ENCODE assay signal across 21 cellular contexts in genomic region chr11:69220581-69221051, GRCh38.
DNase-seq lines count a peak whose midpoint lies in the region; ATAC-seq, FAIRE-seq and TF ChIP-seq lines count a peak whose summit lies in the region.
"Had no signal": no experiment of that assay in that cellular context is flagged by ENCODE, and none has a peak within 500 bp of the region (broad histone marks: within the 10 kb centered on the region; RNA-seq: fewer than 3 reads in every experiment).

No MANE protein-coding gene starts in this region.

- H3K4me1 Mint-ChIP-seq in Calu3 (ENCODE audit: low read depth, unreplicated experiment) = peaks cover 7% of the 10 kb centered on the region
- H3K4me1 Mint-ChIP-seq: memory B cell, nephron had no signal

- no peak overlapping the region for H3K4me3 Mint-ChIP-seq in Calu3 (ENCODE audit: low read depth, unreplicated experiment)
- H3K4me3 Mint-ChIP-seq: activated CD4-positive, alpha-beta T cell treated with anti-CD3 and anti-CD28 coated beads, Interleukin-2, amount 10 ng/mL, durations not matched to agents 24 days and 14 days; CD8-positive, alpha-beta T cell; dendritic cell treated with granulocyte-macrophage colony-stimulating factor and Interleukin-4, amounts not matched to agents 40 ng/mL and 50 ng/mL, for 4 days; memory B cell; nephron; stimulated activated naive CD8-positive, alpha-beta T cell treated with anti-CD3 and anti-CD28 coated beads, Interleukin-15, Interleukin-2, amounts not matched to agents 100 ng/mL and 50 ng/mL, for 24 hours had no signal

- POLR2A ChIA-PET in HepG2 (lab: Yijun Ruan, JAX) = no interaction called here

- no peaks in the 10 kb centered on the region for H4K20me1 ChIP-seq in HepG2 (ENCODE audit: insufficient read depth, low read length)

- DNase-seq in right lobe of liver (peak in 2 of 3 donors; percentile 39), HepG2 (ENCODE audit: low spot score) (no peak), omental fat pad (ENCODE audit: low spot score) (peak; percentile 15), Calu3 (no peak), D341Med (ENCODE audit: low spot score) (no peak), NCI-H446 (lab: John Stamatoyannopoulos, UW) (no peak), kidney glomerular epithelial cell (lab: John Stamatoyannopoulos, UW) (no peak)
- DNase-seq: activated CD4-positive, alpha-beta T cell treated with anti-CD3 and anti-CD28 coated beads, Interleukin-2, amount 10 ng/mL, durations not matched to agents 24 days and 14 days; DMS79 treated with DMSO at 0.1 percent for 48 hours; NCI-H1930; NCI-H446 treated with DMSO at 0.1 percent for 48 hours; RPMI8226 had no signal

- no peak overlapping the region for H3K9ac ChIP-seq in HepG2 (ENCODE audit: insufficient read depth, low read depth, low read length)

- WGBS in right lobe of liver (ENCODE audit: insufficient coverage, low coverage, low lambda C conversion rate, missing lambda C conversion rate) = 60% methylated on average over 1 of the region's 13 CpGs
- WGBS in HepG2 (ENCODE audit: low lambda C conversion rate) = 50% methylated on average over 4 of the region's 13 CpGs
- 50 to 65% methylated on average over 13 of the region's 13 CpGs for WGBS in esophagus, 2 donors

- ATAC-seq in right lobe of liver (no peak), HepG2 (no peak), omental fat pad (ENCODE audit: low FRiP score) (no peak)
- ATAC-seq: activated naive CD4-positive, alpha-beta T cell treated with anti-CD3 and anti-CD28 coated beads, Interleukin-2, amount 50 U/mL, for 72 hours; CD8-positive, alpha-beta T cell had no signal

- no peaks in the 10 kb centered on the region for H3K9me3 ChIP-seq in right lobe of liver
- no peaks in the 10 kb centered on the region for H3K9me3 ChIP-seq in HepG2 (ENCODE audit: low read length)
- H3K9me3 ChIP-seq in esophagus (ENCODE audit: control insufficient read depth in 2 of 2, insufficient read depth in 1 of 2, low read depth in 1 of 2, low read length in 1 of 2) = no peaks in the 10 kb centered on the region
- H3K9me3 ChIP-seq: esophagus muscularis mucosa, HAP-1 had no signal

- in situ Hi-C loops in HepG2 (cut with HindIII; ENCODE audit: extremely low pct_ligation_motif_present, low pct_unique_long_range_greater_than_20kb) = no loop called here

- no TSS peak for BruUV-seq in HepG2 (replicated peaks; lab: Mats Ljungman, UMichigan)
- BruUV-seq in Calu3 (replicated peaks; lab: Mats Ljungman, UMichigan) = no TSS peak

- no peak overlapping the region for H3K27ac Mint-ChIP-seq in Calu3 (ENCODE audit: unreplicated experiment)
- H3K27ac Mint-ChIP-seq: activated CD4-positive, alpha-beta T cell treated with anti-CD3 and anti-CD28 coated beads, Interleukin-2, amount 10 ng/mL, durations not matched to agents 24 days and 14 days; activated naive CD4-positive, alpha-beta T cell treated with anti-CD3 and anti-CD28 coated beads, Interleukin-2, amount 50 U/mL, for 72 hours; CD8-positive, alpha-beta T cell; dendritic cell treated with granulocyte-macrophage colony-stimulating factor and Interleukin-4, amounts not matched to agents 40 ng/mL and 50 ng/mL, for 4 days; memory B cell; nephron; stimulated activated naive CD8-positive, alpha-beta T cell treated with anti-CD3 and anti-CD28 coated beads, Interleukin-15, Interleukin-2, amounts not matched to agents 100 ng/mL and 50 ng/mL, for 24 hours had no signal

- intact Hi-C loops in right lobe of liver (cut with DNase I) (no loop called here), HepG2 (cut with micrococcal nuclease; ENCODE audit: unreplicated experiment) (no loop called here), Calu3 (cut with micrococcal nuclease; ENCODE audit: unreplicated experiment) (no loop called here)

- CTCF ChIA-PET in HepG2 (lab: Yijun Ruan, JAX; ENCODE audit: low intra/inter-chr PET ratio, low total read pairs) = no interaction called here
- CTCF ChIA-PET in Calu3 (lab: Charles Lee) = interaction anchor here (0.6 kb wide), 1 partner anchor 447 kb away, joined by 4 read pairs; no protein-coding TSS in a partner anchor

- H2AFZ ChIP-seq in HepG2 (ENCODE audit: low read length) = no peak overlapping the region

- H3K27me3 ChIP-seq in right lobe of liver (no peaks in the 10 kb centered on the region), HepG2 (ENCODE audit: control insufficient read depth in 1 of 2, insufficient read depth in 2 of 2, low read length in 2 of 2) (peaks cover 3 to 30% of the 10 kb centered on the region in 2 experiments; a peak in 4 of 5 replicates), esophagus (ENCODE audit: control insufficient read depth in 1 of 2, insufficient read depth in 2 of 2, low read length in 2 of 2) (no peaks in the 10 kb centered on the region)

- no peak overlapping the region for H3K4me3 ChIP-seq in right lobe of liver
- H3K4me3 ChIP-seq in HepG2 (replicated peaks in 1 of 3; ENCODE audit: insufficient read depth in 1 of 3, low read depth in 2 of 3, low read length in 3 of 3) = no peak overlapping the region
- H3K4me3 ChIP-seq in esophagus (ENCODE audit: low read depth in 1 of 2, low read length in 2 of 2) = no peak overlapping the region
- H3K4me3 ChIP-seq: esophagus muscularis mucosa, HAP-1 had no signal

- H3K36me3 ChIP-seq in right lobe of liver (no peaks in the 10 kb centered on the region), HepG2 (replicated peaks in 1 of 2; ENCODE audit: control insufficient read depth in 1 of 2, insufficient read depth in 2 of 2, low read length in 2 of 2) (no peaks in the 10 kb centered on the region), esophagus (ENCODE audit: control insufficient read depth in 2 of 2, insufficient read depth in 2 of 2, low read length in 1 of 2) (no peaks in the 10 kb centered on the region)
- H3K36me3 ChIP-seq: esophagus muscularis mucosa, HAP-1 had no signal

- H3K79me2 ChIP-seq in HepG2 (ENCODE audit: insufficient read depth, low read length) = no peaks in the 10 kb centered on the region

- TF ChIP-seq CTCF in right lobe of liver (IDR thresholded peaks at IDR 0.05) (no peak), HepG2 (CRISPR knock-in tag; IDR thresholded peaks at IDR 0.05) (no peak), omental fat pad (IDR thresholded peaks at IDR 0.05) (no peak), Calu3 (IDR thresholded peaks at IDR 0.05; ENCODE audit: unreplicated experiment) (no peak)

- H3K4me2 ChIP-seq in HepG2 (ENCODE audit: low read depth, low read length) = no peak overlapping the region

- no peak for TF ChIP-seq RAD21 in HepG2 (CRISPR knock-in tag; IDR thresholded peaks at IDR 0.05)

- H3K27ac ChIP-seq in right lobe of liver = no peak overlapping the region
- H3K27ac ChIP-seq in HepG2 (ENCODE audit: extremely low read length, insufficient read depth, low read length) = no peak overlapping the region
- peak overlapping the region; percentile 50 to 59 for H3K27ac ChIP-seq in esophagus (ENCODE audit: low read depth in 2 of 2, low read length in 1 of 2)
- H3K27ac ChIP-seq: esophagus muscularis mucosa had no signal

- no peaks in the 10 kb centered on the region for H3K36me3 Mint-ChIP-seq in Calu3 (ENCODE audit: insufficient read depth, unreplicated experiment)
- H3K36me3 Mint-ChIP-seq: activated naive CD4-positive, alpha-beta T cell treated with anti-CD3 and anti-CD28 coated beads, Interleukin-2, amount 50 U/mL, for 72 hours; CD8-positive, alpha-beta T cell; memory B cell had no signal

- TF ChIP-seq POLR2A in right lobe of liver (IDR thresholded peaks at IDR 0.05) (no peak), HepG2 (IDR thresholded peaks at IDR 0.05; ENCODE audit: insufficient read depth in 1 of 2, low read depth in 2 of 2, low read length in 2 of 2) (no peak)

- TF ChIP-seq EP300 in HepG2 (IDR thresholded peaks at IDR 0.05; ENCODE audit: low read depth in 2 of 2, low read length in 2 of 2) (no peak), HepG2 (CRISPR knock-in tag; IDR thresholded peaks at IDR 0.05; ENCODE audit: borderline replicate concordance) (no peak)

- no peaks in the 10 kb centered on the region for H3K4me1 ChIP-seq in right lobe of liver
- H3K4me1 ChIP-seq in HepG2 (ENCODE audit: insufficient read depth, low read length) = no peaks in the 10 kb centered on the region
- peaks cover 3 to 15% of the 10 kb centered on the region in 2 donors for H3K4me1 ChIP-seq in esophagus (ENCODE audit: control insufficient read depth in 2 of 2, insufficient read depth in 2 of 2, low read length in 1 of 2)
- H3K4me1 ChIP-seq: HAP-1 had no signal

- H3K9me3 Mint-ChIP-seq in Calu3 (ENCODE audit: low read depth, unreplicated experiment) = peaks cover 2% of the 10 kb centered on the region
- H3K9me3 Mint-ChIP-seq: activated CD4-positive, alpha-beta T cell treated with anti-CD3 and anti-CD28 coated beads, Interleukin-2, amount 10 ng/mL, durations not matched to agents 24 days and 14 days; activated naive CD4-positive, alpha-beta T cell treated with anti-CD3 and anti-CD28 coated beads, Interleukin-2, amount 50 U/mL, for 72 hours; CD8-positive, alpha-beta T cell; dendritic cell treated with granulocyte-macrophage colony-stimulating factor and Interleukin-4, amounts not matched to agents 40 ng/mL and 50 ng/mL, for 4 days; stimulated activated naive CD8-positive, alpha-beta T cell treated with anti-CD3 and anti-CD28 coated beads, Interleukin-15, Interleukin-2, amounts not matched to agents 100 ng/mL and 50 ng/mL, for 24 hours had no signal

- no peaks in the 10 kb centered on the region for H3K27me3 Mint-ChIP-seq in Calu3 (ENCODE audit: unreplicated experiment)

- FAIRE-seq in HepG2 (lab: Jason Lieb, UNC) = no peak

Comparison
In these comparisons a context has a peak if more than half of its experiments do, and no peak if none do; other contexts are left out.
1. DNase-seq: peak in right lobe of liver (2 of 3) and omental fat pad (single experiment); none in HepG2 (single experiment), Calu3 (single experiment), D341Med (single experiment), NCI-H446 (0 of 2) and kidney glomerular epithelial cell (single experiment).
2. H3K27ac ChIP-seq: peak in esophagus (2 of 2); none in right lobe of liver (0 of 3) and HepG2 (single experiment).